In the genomic region with DNA sequence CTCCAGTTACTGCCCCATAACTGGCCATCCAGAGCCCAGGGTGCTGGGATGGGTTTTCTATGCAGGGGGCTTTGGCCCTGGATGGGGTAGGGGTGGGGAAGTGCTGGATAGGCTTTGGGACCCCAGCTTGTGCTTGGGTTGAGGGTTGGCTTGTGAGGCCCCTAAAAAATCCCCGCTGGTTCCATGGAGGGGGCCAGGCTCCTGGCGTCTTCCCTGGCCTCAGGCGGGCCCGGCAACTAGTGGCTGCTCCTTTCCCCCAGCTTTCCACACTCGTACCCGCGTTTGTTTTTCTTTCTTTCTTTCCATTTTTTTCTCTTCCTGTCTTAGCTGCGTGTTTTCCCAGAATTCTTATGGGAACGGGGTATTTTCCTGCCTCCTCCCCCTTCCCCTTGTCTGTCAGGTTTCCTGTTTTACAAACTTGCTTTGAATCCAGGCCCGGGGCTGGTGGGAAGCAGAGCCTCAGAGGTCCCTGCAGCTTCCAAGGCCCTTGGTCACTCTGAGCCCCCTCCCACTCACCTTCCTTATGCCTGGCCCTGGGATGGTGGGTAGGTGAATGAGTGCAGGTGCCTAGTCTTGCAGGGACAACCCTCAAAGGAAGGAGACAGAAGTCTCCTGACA, we compare ENCODE assay signal across 1 cellular context.
A peak's percentile ranks its signal among the peaks of the same experiment; 100 is the strongest.
TF ChIP-seq lines count a peak whose summit lies in the region.

No MANE protein-coding gene starts in this region.

TF ChIP-seq in HepG2, 621 proteins besides CTCF, POLR2A, EP300 and RAD21:
- TF ChIP-seq ZNF460 (CRISPR knock-in tag; IDR thresholded peaks at IDR 0.05; ENCODE audit: borderline replicate concordance), result no peak
- 0 out of 2 replicates have a peak, but pooled peaks have one; percentile 19 for TF ChIP-seq ZNF143 (CRISPR knock-in tag; IDR thresholded peaks at IDR 0.05)
